In genomic region chrY:8590641-8591040, GRCh38 we compare ENCODE assay signal across 25 cellular contexts.
DNase-seq lines count a peak whose midpoint lies in the region; ATAC-seq, FAIRE-seq and TF ChIP-seq lines count a peak whose summit lies in the region.
"Had no signal": no experiment of that assay in that cellular context is flagged by ENCODE, and none has a peak within 500 bp of the region (broad histone marks: within the 10 kb centered on the region; RNA-seq: fewer than 3 reads in every experiment).

No MANE protein-coding gene starts in this region.

- no peak for TF ChIP-seq POLR2A in tibial nerve (IDR thresholded peaks at IDR 0.05)

- H3K9me3 ChIP-seq in right atrium auricular region (no peaks in the 10 kb centered on the region), left ventricle myocardium inferior (replicated peaks) (no peaks in the 10 kb centered on the region), tibial nerve (no peaks in the 10 kb centered on the region)
- H3K9me3 ChIP-seq: A549, BE2C, BLaER1 had no signal

- intact Hi-C loops in Right ventricle myocardium inferior (cut with DNase I) = loop anchor here (5.0 kb wide), 1 partner anchor 38 kb away; no protein-coding TSS in a partner anchor
- intact Hi-C loops in left ventricle myocardium inferior (cut with micrococcal nuclease) = no loop called here

- FAIRE-seq in GM19239 (lab: Jason Lieb, UNC) = no peak
- FAIRE-seq: A549, G401.6, GM12891 had no signal

- H3K27me3 ChIP-seq in right atrium auricular region (no peaks in the 10 kb centered on the region), left ventricle myocardium inferior (ENCODE audit: low read depth) (no peaks in the 10 kb centered on the region), tibial nerve (no peaks in the 10 kb centered on the region)
- H3K27me3 ChIP-seq: BE2C, BLaER1 had no signal

- in situ Hi-C loops in G401 (cut with HindIII; ENCODE audit: low sequenced_read_pairs) = no loop called here

- peak; percentile 81 for ATAC-seq in Right ventricle myocardium inferior
- ATAC-seq: A549 had no signal

- H3K4me1 ChIP-seq in right atrium auricular region (no peaks in the 10 kb centered on the region), left ventricle myocardium inferior (no peaks in the 10 kb centered on the region), tibial nerve (peaks cover 0 to 6% (median 0%) of the 10 kb centered on the region in 4 donors)
- H3K4me1 ChIP-seq: A549, BE2C, BLaER1 had no signal

- H3K27ac ChIP-seq in right atrium auricular region = no peak overlapping the region
- no peak overlapping the region for H3K27ac ChIP-seq in left ventricle myocardium inferior (replicated peaks)
- no peak overlapping the region for H3K27ac ChIP-seq in tibial nerve
- H3K27ac ChIP-seq: 22Rv1, A549, BLaER1 had no signal

- TF ChIP-seq CTCF in right atrium auricular region (IDR thresholded peaks at IDR 0.05) = no peak
- no peak for TF ChIP-seq CTCF in left ventricle myocardium inferior (IDR thresholded peaks at IDR 0.05; ENCODE audit: borderline replicate concordance)
- TF ChIP-seq CTCF in tibial nerve (IDR thresholded peaks at IDR 0.05) = no peak

- DNase-seq in Right ventricle myocardium inferior (ENCODE audit: missing footprints) = peak; percentile 59
- no peak for DNase-seq in right atrium auricular region (ENCODE audit: low spot score)
- peak; percentile 93 for DNase-seq in G401 (ENCODE audit: low spot score)
- DNase-seq in cerebellum (ENCODE audit: low spot score) = peak; percentile 74
- DNase-seq in left ventricle myocardium inferior = peak; percentile 18
- DNase-seq in GM19239 (ENCODE audit: insufficient read length, low spot score) = no peak
- no peak for DNase-seq in activated CD4-positive, alpha-beta T cell treated with anti-CD3 and anti-CD28 coated beads for 48 hours
- no peak for DNase-seq in tibial nerve (ENCODE audit: low spot score in 2 of 2)
- DNase-seq: BE2C; CD4-positive, alpha-beta memory T cell; CD4-positive, CD25-positive, alpha-beta regulatory T cell; CD8-positive, alpha-beta memory T cell; COR-L47; DMS 273 treated with DMSO at 0.1 percent for 48 hours; DMS153; DMS53; DMS79; DND-41; EL; GF-D8 had no signal

- H3K36me3 ChIP-seq in right atrium auricular region (no peaks in the 10 kb centered on the region), left ventricle myocardium inferior (no peaks in the 10 kb centered on the region), tibial nerve (no peaks in the 10 kb centered on the region)
- H3K36me3 ChIP-seq: BE2C, BLaER1 had no signal

- H3K4me3 ChIP-seq in right atrium auricular region = no peak overlapping the region
- H3K4me3 ChIP-seq in left ventricle myocardium inferior = no peak overlapping the region
- no peak overlapping the region for H3K4me3 ChIP-seq in tibial nerve
- H3K4me3 ChIP-seq: A549, BLaER1 had no signal

- 37% methylated on average over 2 of the region's 2 CpGs; no CpG with 5 or more reads in 1 of the 2 donors for WGBS in tibial nerve, 2 donors

- TF ChIP-seq EP300 in tibial nerve (IDR thresholded peaks at IDR 0.05) = no peak

Comparison
In these comparisons a context has a peak if more than half of its experiments do, and no peak if none do; other contexts are left out.
1. DNase-seq: peak in Right ventricle myocardium inferior (single experiment), G401 (single experiment), cerebellum (single experiment) and left ventricle myocardium inferior (single experiment); none in right atrium auricular region (single experiment), GM19239 (single experiment), activated CD4-positive, alpha-beta T cell treated with anti-CD3 and anti-CD28 coated beads for 48 hours (single experiment) and tibial nerve (0 of 2).